6 cellular contexts compared by ENCODE assay signal in genomic region chr18:14559502-14559901, GRCh38. TPM values are rescaled to one million over a fixed set of nuclear protein-coding genes. Genes with fewer than 3 reads are reported as not detected.
"Had no signal": no experiment of that assay in that cellular context is flagged by ENCODE, and none has a peak within 500 bp of the region (broad histone marks: within the 10 kb centered on the region; RNA-seq: fewer than 3 reads in every experiment).

No MANE protein-coding gene starts in this region.

RNA-seq across cellular contexts. Expression of gene POTEC, which starts 16.1 kb away (rescaled TPM):
- total RNA-seq: GM23248, H7, HFFc6, HT-29, IMR-90, K562 had no signal
